26 cellular contexts compared by ENCODE assay signal in genomic region chr4:117874241-117874640, GRCh38.
"Had no signal": no experiment of that assay in that cellular context is flagged by ENCODE, and none has a peak within 500 bp of the region (broad histone marks: within the 10 kb centered on the region; RNA-seq: fewer than 3 reads in every experiment).

No MANE protein-coding gene starts in this region.

- H3K4me2 ChIP-seq: hepatocyte had no signal

- H3K27me3 Mint-ChIP-seq: type B pancreatic cell had no signal

- H3K36me3 Mint-ChIP-seq: natural killer cell; stimulated activated effector memory CD8-positive, alpha-beta T cell treated with anti-CD3 and anti-CD28 coated beads, Interleukin-12 subunit alpha, Interleukin-12 subunit beta, amount 100 ng/mL, for 72 hours; type B pancreatic cell had no signal

- H3K27ac Mint-ChIP-seq: natural killer cell; stimulated activated effector memory CD8-positive, alpha-beta T cell treated with anti-CD3 and anti-CD28 coated beads, Interleukin-12 subunit alpha, Interleukin-12 subunit beta, amount 100 ng/mL, for 72 hours; type B pancreatic cell had no signal

- ATAC-seq: foreskin keratinocyte; gastroesophageal sphincter; heart left ventricle; left lung; natural killer cell; psoas muscle; right cardiac atrium; stimulated activated effector memory CD8-positive, alpha-beta T cell treated with anti-CD3 and anti-CD28 coated beads, Interleukin-12 subunit alpha, Interleukin-12 subunit beta, amount 100 ng/mL, for 72 hours had no signal

- H3K27ac ChIP-seq: esophagus muscularis mucosa, foreskin keratinocyte, gastroesophageal sphincter, heart left ventricle, hepatocyte, left lung, ovary, psoas muscle, sigmoid colon, stomach, thyroid gland had no signal

- H3K4me1 Mint-ChIP-seq: natural killer cell; stimulated activated effector memory CD8-positive, alpha-beta T cell treated with anti-CD3 and anti-CD28 coated beads, Interleukin-12 subunit alpha, Interleukin-12 subunit beta, amount 100 ng/mL, for 72 hours had no signal

- H3K9me3 ChIP-seq: esophagus muscularis mucosa, gastroesophageal sphincter, left lung, ovary, psoas muscle, sigmoid colon, stomach, thyroid gland had no signal

- H3K79me2 ChIP-seq: hepatocyte had no signal

- H2AFZ ChIP-seq: hepatocyte had no signal

- H3K36me3 ChIP-seq: esophagus muscularis mucosa, gastroesophageal sphincter, heart left ventricle, left lung, ovary, sigmoid colon, stomach, thyroid gland had no signal

- H3K4me3 ChIP-seq: esophagus muscularis mucosa, gastroesophageal sphincter, heart left ventricle, hepatocyte, left lung, ovary, psoas muscle, sigmoid colon, stomach, thyroid gland had no signal

- H3K9me3 Mint-ChIP-seq: type B pancreatic cell had no signal

- H3K4me1 ChIP-seq: esophagus muscularis mucosa, foreskin keratinocyte, gastroesophageal sphincter, heart left ventricle, left lung, psoas muscle, sigmoid colon, stomach, thyroid gland had no signal

- H3K27me3 ChIP-seq: esophagus muscularis mucosa, foreskin keratinocyte, gastroesophageal sphincter, heart left ventricle, hepatocyte, left lung, ovary, sigmoid colon, stomach, thyroid gland had no signal

- DNase-seq: cerebellar nuclear complex; effector CD8-positive, alpha-beta T cell; foreskin keratinocyte; heart left ventricle; kidney; left lung; mammary epithelial cell; mesendoderm; midbrain; natural killer cell; nucleus accumbens; ovary; posterior cingulate gyrus; psoas muscle; right cardiac atrium; sigmoid colon; stimulated activated CD4-positive, alpha-beta T cell treated with anti-CD3 and anti-CD28 coated beads, Interleukin-2, amount 100 ng/mL, for 24 hours; stimulated activated CD4-positive, alpha-beta T cell treated with anti-CD3 and anti-CD28 coated beads, Interleukin-4, amount 100 ng/mL, for 24 hours; stimulated activated naive CD4-positive, alpha-beta T cell treated with Interleukin-2 at 50 U/mL for 16 hours; stomach; thyroid gland had no signal

- H3K4me3 Mint-ChIP-seq: natural killer cell; stimulated activated effector memory CD8-positive, alpha-beta T cell treated with anti-CD3 and anti-CD28 coated beads, Interleukin-12 subunit alpha, Interleukin-12 subunit beta, amount 100 ng/mL, for 72 hours; type B pancreatic cell had no signal
